Comparison of ENCODE assay signal across 28 cellular contexts in the genomic region with DNA sequence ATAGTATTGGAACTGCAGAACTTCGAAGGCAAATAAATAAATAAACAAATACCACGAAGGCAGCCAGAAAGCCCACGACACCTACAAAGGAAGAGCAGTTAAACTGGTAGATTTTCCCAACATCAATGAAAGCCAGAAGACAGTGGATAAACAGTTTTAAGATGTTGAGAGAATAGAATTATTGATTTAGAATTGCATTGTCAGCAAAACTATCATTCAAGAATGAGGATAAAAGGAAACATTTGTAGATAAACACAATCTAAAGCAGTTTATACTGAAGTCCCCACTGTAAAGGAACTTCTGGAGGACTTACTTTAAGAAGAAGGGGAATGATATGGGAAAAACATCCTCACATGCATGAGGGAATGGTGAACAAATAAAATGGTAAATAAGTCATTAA. TPM values are rescaled to one million over a fixed set of nuclear protein-coding genes. Genes with fewer than 3 reads are reported as not detected.
"Had no signal": no experiment of that assay in that cellular context is flagged by ENCODE, and none has a peak within 500 bp of the region (broad histone marks: within the 10 kb centered on the region; RNA-seq: fewer than 3 reads in every experiment).

No MANE protein-coding gene starts in this region.

- H3K4me1 Mint-ChIP-seq: mesothelial cell of epicardium, naive B cell had no signal

- FAIRE-seq: islet of Langerhans, keratinocyte had no signal

- H3K27ac ChIP-seq: colonic mucosa, epithelial cell of prostate, esophagus squamous epithelium, gastrocnemius medialis, heart right ventricle, left lung, lower lobe of right lung had no signal

- H3K36me3 ChIP-seq: colonic mucosa, esophagus squamous epithelium, gastrocnemius medialis, heart right ventricle, left lung, lower lobe of right lung had no signal

- H3K4me1 ChIP-seq: colonic mucosa, esophagus squamous epithelium, gastrocnemius medialis, heart right ventricle, left lung, lower lobe of right lung had no signal

- H3K9me3 ChIP-seq: colonic mucosa had no signal

- H3K27me3 ChIP-seq: colonic mucosa, gastrocnemius medialis had no signal

- H3K4me3 Mint-ChIP-seq: dendritic cell treated with granulocyte-macrophage colony-stimulating factor and Interleukin-4, amounts not matched to agents 40 ng/mL and 50 ng/mL, for 4 days; effector memory CD8-positive, alpha-beta T cell; endodermal cell; mesothelial cell of epicardium; naive B cell had no signal

- ATAC-seq: effector memory CD8-positive, alpha-beta T cell; esophagus mucosa; gastrocnemius medialis; heart right ventricle; left cardiac atrium; left lung; left ventricle myocardium superior; lower lobe of right lung; mucosa of descending colon had no signal

- H3K27ac Mint-ChIP-seq: dendritic cell treated with granulocyte-macrophage colony-stimulating factor and Interleukin-4, amounts not matched to agents 40 ng/mL and 50 ng/mL, for 4 days; effector memory CD8-positive, alpha-beta T cell; endodermal cell; mesothelial cell of epicardium had no signal

- H3K4me3 ChIP-seq: colonic mucosa, esophagus squamous epithelium, gastrocnemius medialis, heart right ventricle, left lung, lower lobe of right lung, mucosa of descending colon had no signal

- H3K36me3 Mint-ChIP-seq: mesothelial cell of epicardium had no signal

- DNase-seq: colonic mucosa; cortex of kidney; effector CD8-positive, alpha-beta T cell; effector memory CD8-positive, alpha-beta T cell; endodermal cell; erythroblast; esophagus squamous epithelium; foreskin fibroblast; foreskin melanocyte; gastrocnemius medialis; glutamatergic neuron; head of caudate nucleus; heart right ventricle; hippocampal formation; left cardiac atrium; left lung; left ventricle myocardium superior; lower lobe of right lung; mesenchymal stem cell; mucosa of descending colon; naive B cell had no signal

RNA-seq across cellular contexts. Expression of gene CACNA2D4, which starts 29.5 kb away (rescaled TPM):
- total RNA-seq: lung microvascular endothelial cell had no signal
